In the genomic region with DNA sequence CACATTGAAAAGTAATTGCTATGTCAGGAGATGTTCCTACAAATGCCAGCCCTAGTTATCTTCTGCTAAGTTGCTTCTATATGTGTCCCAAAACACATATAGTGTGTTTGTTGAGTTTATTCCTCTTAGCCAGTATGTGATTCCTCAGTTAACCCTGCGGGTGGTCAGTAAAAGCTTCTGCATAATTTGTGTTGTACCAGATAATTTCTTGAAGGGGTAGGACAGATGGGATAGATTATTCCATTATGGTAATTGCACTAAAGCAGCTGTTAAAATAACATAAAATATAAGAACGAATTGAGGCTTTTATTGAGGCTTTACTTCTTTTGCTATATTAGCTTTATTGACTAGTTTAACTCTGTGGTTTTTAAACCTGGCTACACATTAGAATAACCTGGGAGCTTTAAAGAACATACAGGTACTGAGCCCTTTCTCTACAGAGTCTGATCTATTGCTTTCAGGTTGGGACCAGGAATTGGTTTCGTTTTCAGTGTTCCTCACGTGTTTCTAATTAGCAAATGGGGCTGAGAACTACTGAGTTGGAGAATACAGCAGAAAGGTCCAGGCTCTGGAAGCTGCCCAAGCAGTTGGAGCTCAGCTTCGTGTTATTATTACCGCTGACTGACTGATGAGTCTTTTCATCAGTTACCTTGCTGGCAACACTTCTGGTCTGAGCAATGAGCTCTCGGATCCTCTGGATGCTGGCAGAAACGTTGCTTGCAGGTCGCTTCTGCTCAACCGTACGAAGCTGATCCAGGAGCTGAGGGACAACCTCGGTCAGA, we compare ENCODE assay signal across 13 cellular contexts. TPM values are rescaled to one million over a fixed set of nuclear protein-coding genes. Genes with fewer than 3 reads are reported as not detected.
DNase-seq lines count a peak whose midpoint lies in the region; ATAC-seq and TF ChIP-seq lines count a peak whose summit lies in the region.
"Had no signal": no experiment of that assay in that cellular context is flagged by ENCODE, and none has a peak within 500 bp of the region (broad histone marks: within the 10 kb centered on the region; RNA-seq: fewer than 3 reads in every experiment).

No MANE protein-coding gene starts in this region.

- H3K36me3 ChIP-seq in HEK293 (ENCODE audit: control insufficient read depth in 2 of 2, insufficient read depth in 1 of 2, low read length in 2 of 2): peaks cover 0 to 12% of the 10 kb centered on the region in 2 experiments; a peak in 1 of 3 replicates
- H3K36me3 ChIP-seq in CD4-positive, alpha-beta memory T cell (ENCODE audit: insufficient read depth, low read length): no peaks in the 10 kb centered on the region

- H3K9me3 Mint-ChIP-seq in natural killer cell: no peaks in the 10 kb centered on the region
- no peaks in the 10 kb centered on the region for H3K9me3 Mint-ChIP-seq in CD4-positive, alpha-beta memory T cell
- H3K9me3 Mint-ChIP-seq: CD4-positive, alpha-beta T cell had no signal

- H3K4me1 Mint-ChIP-seq in natural killer cell: no peaks in the 10 kb centered on the region
- peaks cover 0 to 5% (median under 1%) of the 10 kb centered on the region in 4 donors for H3K4me1 Mint-ChIP-seq in CD4-positive, alpha-beta memory T cell

- no peaks in the 10 kb centered on the region for H3K4me1 ChIP-seq in HEK293 (ENCODE audit: control insufficient read depth, insufficient read depth, low read length)
- H3K4me1 ChIP-seq in CD4-positive, alpha-beta memory T cell (ENCODE audit: insufficient read depth, low read length): no peaks in the 10 kb centered on the region
- H3K4me1 ChIP-seq: body of pancreas, right atrium auricular region had no signal

- intact Hi-C loops in natural killer cell (cut with micrococcal nuclease): no loop called here
- intact Hi-C loops in CD4-positive, alpha-beta memory T cell (cut with micrococcal nuclease): no loop called here

- peak; percentile 14 for DNase-seq in AG20443 (ENCODE audit: low spot score)
- DNase-seq in NCI-H774 (lab: John Stamatoyannopoulos, UW): peak; percentile 89
- DNase-seq in fibroblast of peridontal ligament (ENCODE audit: extremely low read depth): peak; percentile 77
- DNase-seq in SHP77 (lab: John Stamatoyannopoulos, UW): no peak
- no peak for DNase-seq in natural killer cell
- no peak for DNase-seq in CD4-positive, alpha-beta memory T cell
- DNase-seq in NCI-H345 treated with DMSO at 0.1 percent for 48 hours (lab: John Stamatoyannopoulos, UW; ENCODE audit: unreplicated experiment): no peak
- DNase-seq: activated CD4-positive, alpha-beta T cell treated with anti-CD3 and anti-CD28 coated beads for 1 hour; CD4-positive, alpha-beta T cell; NCI-H1092 treated with DMSO at 0.1 percent for 48 hours had no signal

- no peak for ATAC-seq in natural killer cell

- no peak overlapping the region for H3K4me3 Mint-ChIP-seq in natural killer cell
- H3K4me3 Mint-ChIP-seq in CD4-positive, alpha-beta memory T cell: peak overlapping the region in 3 of 8 donors; percentile 9 to 73 (median 44)
- H3K4me3 Mint-ChIP-seq: CD4-positive, alpha-beta T cell had no signal

- H3K27ac Mint-ChIP-seq in natural killer cell: no peak overlapping the region
- H3K27ac Mint-ChIP-seq in CD4-positive, alpha-beta memory T cell: no peak overlapping the region
- H3K27ac Mint-ChIP-seq: CD4-positive, alpha-beta T cell had no signal

- TF ChIP-seq CTCF in HEK293 (tag by site-specific recombination; IDR thresholded peaks at IDR 0.05) (no peak), natural killer cell (IDR thresholded peaks at IDR 0.05) (no peak)

- no peak overlapping the region for H3K27ac ChIP-seq in HEK293 (ENCODE audit: extremely low read depth, low read depth, low read length)
- H3K27ac ChIP-seq in CD4-positive, alpha-beta memory T cell (ENCODE audit: low read depth, low read length): no peak overlapping the region
- H3K27ac ChIP-seq: body of pancreas, right atrium auricular region had no signal

- H3K9me3 ChIP-seq in HEK293 (ENCODE audit: control insufficient read depth, insufficient read depth, low read depth, low read length): no peaks in the 10 kb centered on the region
- H3K9me3 ChIP-seq in CD4-positive, alpha-beta memory T cell (ENCODE audit: control insufficient read depth in 1 of 2, low read length in 2 of 2): no peaks in the 10 kb centered on the region
- H3K9me3 ChIP-seq: body of pancreas, right atrium auricular region had no signal

- POLR2A ChIA-PET in HEK293 (lab: Yijun Ruan, JAX): no interaction called here
- POLR2A ChIA-PET in CD4-positive, alpha-beta memory T cell (lab: Charles Lee; ENCODE audit: partially characterized antibody): no interaction called here

- H3K27me3 Mint-ChIP-seq in natural killer cell (ENCODE audit: low read depth in 2 of 2): peaks cover 16 to 35% of the 10 kb centered on the region in 2 donors
- peaks cover 8 to 11% of the 10 kb centered on the region in 2 donors for H3K27me3 Mint-ChIP-seq in CD4-positive, alpha-beta memory T cell

- CTCF ChIA-PET in HEK293 (lab: Yijun Ruan, JAX): interaction anchor here (0.8 to 1.0 kb wide), 2 partner anchors 19 to 57 kb away, joined by 3 to 7 read pairs; partner anchors contain the start of gene TUBE1
- CTCF ChIA-PET in CD4-positive, alpha-beta memory T cell (lab: Charles Lee; ENCODE audit: partially characterized antibody): no interaction called here

- H3K36me3 Mint-ChIP-seq in natural killer cell: no peaks in the 10 kb centered on the region
- H3K36me3 Mint-ChIP-seq in CD4-positive, alpha-beta memory T cell: no peaks in the 10 kb centered on the region

- no peaks in the 10 kb centered on the region for H3K27me3 ChIP-seq in CD4-positive, alpha-beta memory T cell (ENCODE audit: insufficient read depth, low read length)
- H3K27me3 ChIP-seq: body of pancreas, right atrium auricular region had no signal

- no peak overlapping the region for H3K4me3 ChIP-seq in HEK293 (ENCODE audit: low read depth, low read length)
- H3K4me3 ChIP-seq in CD4-positive, alpha-beta memory T cell (ENCODE audit: low read length in 2 of 2): no peak overlapping the region
- H3K4me3 ChIP-seq: body of pancreas, right atrium auricular region had no signal

TF ChIP-seq in HEK293, 187 proteins besides CTCF, POLR2A, EP300 and RAD21:
- TF ChIP-seq ZBTB17 (tag by site-specific recombination; IDR thresholded peaks at IDR 0.05): peak; percentile 71
- TF ChIP-seq, protein P1, sequence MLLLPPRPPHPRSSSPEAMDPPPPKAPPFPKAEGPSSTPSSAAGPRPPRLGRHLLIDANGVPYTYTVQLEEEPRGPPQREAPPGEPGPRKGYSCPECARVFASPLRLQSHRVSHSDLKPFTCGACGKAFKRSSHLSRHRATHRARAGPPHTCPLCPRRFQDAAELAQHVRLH (tag by site-specific recombination; IDR thresholded peaks at IDR 0.05): no peak
- peak; percentile 9; the same call in 1 of the 2 replicates for TF ChIP-seq OSR2 (tag by site-specific recombination; IDR thresholded peaks at IDR 0.05)
- TF ChIP-seq, protein P2, sequence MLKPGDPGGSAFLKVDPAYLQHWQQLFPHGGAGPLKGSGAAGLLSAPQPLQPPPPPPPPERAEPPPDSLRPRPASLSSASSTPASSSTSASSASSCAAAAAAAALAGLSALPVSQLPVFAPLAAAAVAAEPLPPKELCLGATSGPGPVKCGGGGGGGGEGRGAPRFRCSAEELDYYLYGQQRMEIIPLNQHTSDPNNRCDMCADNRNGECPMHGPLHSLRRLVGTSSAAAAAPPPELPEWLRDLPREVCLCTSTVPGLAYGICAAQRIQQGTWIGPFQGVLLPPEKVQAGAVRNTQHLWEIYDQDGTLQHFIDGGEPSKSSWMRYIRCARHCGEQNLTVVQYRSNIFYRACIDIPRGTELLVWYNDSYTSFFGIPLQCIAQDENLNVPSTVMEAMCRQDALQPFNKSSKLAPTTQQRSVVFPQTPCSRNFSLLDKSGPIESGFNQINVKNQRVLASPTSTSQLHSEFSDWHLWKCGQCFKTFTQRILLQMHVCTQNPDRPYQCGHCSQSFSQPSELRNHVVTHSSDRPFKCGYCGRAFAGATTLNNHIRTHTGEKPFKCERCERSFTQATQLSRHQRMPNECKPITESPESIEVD (tag by site-specific recombination; IDR thresholded peaks at IDR 0.05): peak; percentile 51
- TF ChIP-seq ZNF510 (tag by site-specific recombination; IDR thresholded peaks at IDR 0.05; ENCODE audit: insufficient replicate concordance): no peak
TF ChIP-seq in HEK293: peak in this region for 3.

RNA-seq across cellular contexts. Expression of gene FAM229B, which starts 56.9 kb away (rescaled TPM):
- total RNA-seq in natural killer cell: 1 to 10 TPM in 1 of 3 donors, under 1 TPM in 2; 0.97 to 1.1 (median 0.99) TPM
- total RNA-seq in CD4-positive, alpha-beta memory T cell: 1 to 10 TPM; 1.7 to 1.9 TPM
- polyA plus RNA-seq in CD4-positive, alpha-beta memory T cell: 1 to 10 TPM; 3.8 to 7.6 TPM

RNA-seq across cellular contexts. Expression of gene TUBE1, which starts 57.1 kb away (rescaled TPM):
- total RNA-seq in natural killer cell: 10 to 100 TPM; 15.6 to 31.2 (median 23.7) TPM
- total RNA-seq in CD4-positive, alpha-beta memory T cell: 10 to 100 TPM; 40.6 to 45.2 TPM
- 10 to 100 TPM; 15.6 to 19.0 TPM for polyA plus RNA-seq in CD4-positive, alpha-beta memory T cell

Comparison
In these comparisons a context has a peak if more than half of its experiments do, and no peak if none do; other contexts are left out.
1. DNase-seq: peak in AG20443 (single experiment), NCI-H774 (single experiment) and fibroblast of peridontal ligament (single experiment); none in SHP77 (0 of 2), natural killer cell (single experiment), CD4-positive, alpha-beta memory T cell (0 of 5) and NCI-H345 treated with DMSO at 0.1 percent for 48 hours (single experiment).